In genomic region chr13:44244288-44244687, GRCh38 we compare ENCODE assay signal across 15 cellular contexts.
A peak's percentile ranks its signal among the peaks of the same experiment; 100 is the strongest.
DNase-seq lines count a peak whose midpoint lies in the region; TF ChIP-seq lines count a peak whose summit lies in the region.
"Had no signal": no experiment of that assay in that cellular context is flagged by ENCODE, and none has a peak within 500 bp of the region (broad histone marks: within the 10 kb centered on the region; RNA-seq: fewer than 3 reads in every experiment).

No MANE protein-coding gene starts in this region.

- H3K27ac ChIP-seq in caudate nucleus (ENCODE audit: low read depth, low read length), result peak overlapping the region; percentile 86
- no peak overlapping the region for H3K27ac ChIP-seq in mesendoderm (ENCODE audit: low read depth, low read length)
- no peak overlapping the region for H3K27ac ChIP-seq in spleen
- H3K27ac ChIP-seq in RWPE1, result no peak overlapping the region
- H3K27ac ChIP-seq in A673 (ENCODE audit: low read depth, low read length, poor library complexity, severe bottlenecking), result no peak overlapping the region
- H3K27ac ChIP-seq: upper lobe of right lung had no signal

- TF ChIP-seq CTCF in Loucy (conservative IDR thresholded peaks at IDR 0.05; ENCODE audit: low read length) (no peak), spleen (IDR thresholded peaks at IDR 0.05 in 8 of 11, conservative IDR thresholded peaks at IDR 0.05 in 3 of 11) (no peak), RWPE1 (conservative IDR thresholded peaks at IDR 0.05; ENCODE audit: low read depth) (no peak), A673 (conservative IDR thresholded peaks at IDR 0.05; ENCODE audit: low read depth, low read length) (no peak)

- no peak overlapping the region for H2BK15ac ChIP-seq in mesendoderm (replicated peaks; ENCODE audit: low read depth)

- intact Hi-C loops in spleen (cut with DNase I; ENCODE audit: low total_unique reads) (no loop called here), A673 (cut with micrococcal nuclease; ENCODE audit: unreplicated experiment) (loop anchor here (5.0 kb wide), 1 partner anchor 193 kb away; no protein-coding TSS in a partner anchor)

- no peaks in the 10 kb centered on the region for H3K27me3 ChIP-seq in Loucy (ENCODE audit: insufficient read depth, low read length, poor library complexity, severe bottlenecking)
- no peaks in the 10 kb centered on the region for H3K27me3 ChIP-seq in mesendoderm (ENCODE audit: insufficient read depth, low read length, poor library complexity)
- no peaks in the 10 kb centered on the region for H3K27me3 ChIP-seq in spleen (replicated peaks in 1 of 7)
- H3K27me3 ChIP-seq in A673 (replicated peaks; ENCODE audit: insufficient read depth, low read depth, low read length, poor library complexity), result no peaks in the 10 kb centered on the region
- H3K27me3 ChIP-seq: upper lobe of right lung had no signal

- H3K36me3 ChIP-seq in Loucy (ENCODE audit: insufficient read depth, low read length), result no peaks in the 10 kb centered on the region
- no peaks in the 10 kb centered on the region for H3K36me3 ChIP-seq in mesendoderm (ENCODE audit: control insufficient read depth, insufficient read depth, low read length)
- no peaks in the 10 kb centered on the region for H3K36me3 ChIP-seq in spleen
- H3K36me3 ChIP-seq in A673 (ENCODE audit: insufficient read depth, low read length, poor library complexity, severe bottlenecking), result no peaks in the 10 kb centered on the region
- H3K36me3 ChIP-seq: upper lobe of right lung had no signal

- H2BK120ac ChIP-seq in mesendoderm (ENCODE audit: low read depth, low read length), result no peak overlapping the region

- H3K4me3 ChIP-seq in Loucy (ENCODE audit: low read length, poor library complexity, severe bottlenecking) (no peak overlapping the region), mesendoderm (ENCODE audit: low read length) (no peak overlapping the region), spleen (no peak overlapping the region), A673 (ENCODE audit: low read depth, low read length, poor library complexity, severe bottlenecking) (no peak overlapping the region)
- H3K4me3 ChIP-seq: upper lobe of right lung had no signal

- H2AK5ac ChIP-seq in mesendoderm (ENCODE audit: low read length), result no peak overlapping the region

- H4K5ac ChIP-seq in mesendoderm (ENCODE audit: low read length), result no peak overlapping the region

- BruUV-seq in A673 (replicated peaks; lab: Mats Ljungman, UMichigan), result no TSS peak

- H2BK5ac ChIP-seq in mesendoderm (ENCODE audit: low read length), result no peak overlapping the region

- POLR2A ChIA-PET in RWPE1 (lab: Yijun Ruan, JAX; ENCODE audit: low non-redundant PET) (no interaction called here), A673 (lab: Charles Lee; ENCODE audit: low non-redundant PET) (no interaction called here)

- no peaks in the 10 kb centered on the region for H3K79me1 ChIP-seq in mesendoderm (ENCODE audit: low read length)

- H3K9me3 ChIP-seq in Loucy (ENCODE audit: insufficient read depth, low read depth, low read length) (no peaks in the 10 kb centered on the region), spleen (no peaks in the 10 kb centered on the region), A673 (ENCODE audit: low read depth, low read length, poor library complexity, severe bottlenecking) (no peaks in the 10 kb centered on the region)
- H3K9me3 ChIP-seq: upper lobe of right lung had no signal

- peak overlapping the region; percentile 5 for H3K56ac ChIP-seq in mesendoderm (ENCODE audit: low read length)

- H3K9ac ChIP-seq in Loucy (ENCODE audit: low read depth, low read length, poor library complexity, severe bottlenecking) (peak overlapping the region; percentile 49), mesendoderm (ENCODE audit: low read length) (no peak overlapping the region)

- no peak overlapping the region for H3K18ac ChIP-seq in mesendoderm (ENCODE audit: low read length)

- WGBS in mesendoderm (ENCODE audit: extremely low coverage, insufficient coverage, low lambda C conversion rate), result no CpG with 5 or more reads among the region's 6 CpGs
- WGBS in spleen, 5 donors, result 81 to 88% (median 87%) methylated on average over 6 of the region's 6 CpGs

- peak overlapping the region; percentile 33 for H3K4me2 ChIP-seq in Loucy (ENCODE audit: low read depth, low read length, poor library complexity, severe bottlenecking)
- H3K4me2 ChIP-seq in mesendoderm (ENCODE audit: low read length), result no peak overlapping the region

- no peaks in the 10 kb centered on the region for H3K9me2 ChIP-seq in Loucy (replicated peaks; ENCODE audit: low read depth, low read length)

- CTCF ChIA-PET in RWPE1 (lab: Yijun Ruan, JAX), result interaction anchor here (0.7 kb wide), 1 partner anchor 1536 kb away, joined by 3 read pairs; no protein-coding TSS in a partner anchor
- CTCF ChIA-PET in A673 (lab: Charles Lee), result no interaction called here

- no peak for TF ChIP-seq POLR2A in spleen (IDR thresholded peaks at IDR 0.05)

- H4K8ac ChIP-seq in mesendoderm (ENCODE audit: low read depth, low read length), result no peak overlapping the region

- H3K4me1 ChIP-seq in Loucy (ENCODE audit: insufficient read depth, low read length, poor library complexity, severe bottlenecking) (peaks cover 46% of the 10 kb centered on the region), mesendoderm (ENCODE audit: control insufficient read depth, low read depth, low read length) (no peaks in the 10 kb centered on the region), spleen (no peaks in the 10 kb centered on the region), A673 (ENCODE audit: insufficient read depth, low read length, poor library complexity, severe bottlenecking) (no peaks in the 10 kb centered on the region)

- H4K20me1 ChIP-seq in Loucy (ENCODE audit: insufficient read depth, low read length, poor library complexity, severe bottlenecking), result no peaks in the 10 kb centered on the region

- no peaks in the 10 kb centered on the region for H3F3A ChIP-seq in Loucy (ENCODE audit: low read depth)

- no peak overlapping the region for H3K23ac ChIP-seq in mesendoderm (ENCODE audit: low read length)

- peak; percentile 76 for DNase-seq in Ammon's horn (ENCODE audit: low spot score)
- peak in 19 of 61 donors; percentile 8 to 57 (median 22) for DNase-seq in caudate nucleus (lab: John Stamatoyannopoulos, UW)
- DNase-seq in mesendoderm, result no peak
- DNase-seq in COLO668 (lab: John Stamatoyannopoulos, UW; ENCODE audit: unreplicated experiment), result no peak
- no peak for DNase-seq in spleen
- DNase-seq in RWPE1 (ENCODE audit: low spot score), result no peak
- DNase-seq in A673 (ENCODE audit: low spot score), result no peak
- DNase-seq: DMS79; effector CD4-positive, alpha-beta T cell; H9; NCI-H1694; NCI-H82; SHP77; upper lobe of right lung had no signal

- no peak overlapping the region for H3K4ac ChIP-seq in mesendoderm (ENCODE audit: low read depth, low read length)

- H3K79me2 ChIP-seq in Loucy (ENCODE audit: insufficient read depth, low read length) (no peaks in the 10 kb centered on the region), mesendoderm (ENCODE audit: control insufficient read depth, insufficient read depth, low read length) (no peaks in the 10 kb centered on the region)

- H2AFZ ChIP-seq in Loucy (ENCODE audit: low read length), result peak overlapping the region; percentile 65
